ENCODE assay signal across 2 cellular contexts in the genomic region with DNA sequence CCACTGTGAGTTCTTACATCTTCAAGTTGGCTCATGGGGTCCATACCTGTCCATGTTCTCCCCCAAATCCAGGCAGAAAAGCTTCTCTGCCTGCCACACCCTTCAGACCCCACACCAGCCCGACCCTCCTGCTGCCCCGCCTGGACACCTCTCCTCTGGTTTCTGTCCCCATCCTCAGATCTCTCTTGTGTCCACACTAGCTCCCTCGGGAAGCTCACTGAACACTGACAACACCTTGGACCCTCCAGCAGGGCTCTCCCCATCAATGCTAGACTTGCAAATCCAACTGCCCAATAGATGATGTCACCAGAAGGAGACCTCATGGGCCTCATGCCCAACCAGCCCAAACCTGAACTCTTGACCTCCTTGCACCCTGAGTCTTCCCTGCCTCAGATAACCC.
TF ChIP-seq lines count a peak whose summit lies in the region.

No MANE protein-coding gene starts in this region.

TF ChIP-seq in SK-N-SH, 30 proteins besides CTCF, POLR2A, EP300 and RAD21:
- TF ChIP-seq EZH2phosphoT487 (IDR thresholded peaks at IDR 0.05; ENCODE audit: borderline replicate concordance, low read depth): no peak
- no peak for TF ChIP-seq TCF12 (IDR thresholded peaks at IDR 0.05)
- TF ChIP-seq, protein P1, sequence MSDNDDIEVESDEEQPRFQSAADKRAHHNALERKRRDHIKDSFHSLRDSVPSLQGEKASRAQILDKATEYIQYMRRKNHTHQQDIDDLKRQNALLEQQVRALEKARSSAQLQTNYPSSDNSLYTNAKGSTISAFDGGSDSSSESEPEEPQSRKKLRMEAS (IDR thresholded peaks at IDR 0.05; ENCODE audit: low read depth): no peak
- TF ChIP-seq MXI1 (IDR thresholded peaks at IDR 0.05; ENCODE audit: low read depth, low read length): no peak
- TF ChIP-seq SIN3A (IDR thresholded peaks at IDR 0.05; ENCODE audit: borderline replicate concordance, low read depth, low read length): no peak
- no peak for TF ChIP-seq RFX5 (IDR thresholded peaks at IDR 0.05; ENCODE audit: low read length)
- TF ChIP-seq TAF1 (IDR thresholded peaks at IDR 0.05; ENCODE audit: borderline replicate concordance, low read depth, low read length): no peak
- no peak for TF ChIP-seq FOXM1 (IDR thresholded peaks at IDR 0.05; ENCODE audit: low read depth)
- TF ChIP-seq JUND (IDR thresholded peaks at IDR 0.05): no peak
- TF ChIP-seq, protein P2, sequence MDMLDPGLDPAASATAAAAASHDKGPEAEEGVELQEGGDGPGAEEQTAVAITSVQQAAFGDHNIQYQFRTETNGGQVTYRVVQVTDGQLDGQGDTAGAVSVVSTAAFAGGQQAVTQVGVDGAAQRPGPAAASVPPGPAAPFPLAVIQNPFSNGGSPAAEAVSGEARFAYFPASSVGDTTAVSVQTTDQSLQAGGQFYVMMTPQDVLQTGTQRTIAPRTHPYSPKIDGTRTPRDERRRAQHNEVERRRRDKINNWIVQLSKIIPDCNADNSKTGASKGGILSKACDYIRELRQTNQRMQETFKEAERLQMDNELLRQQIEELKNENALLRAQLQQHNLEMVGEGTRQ (IDR thresholded peaks at IDR 0.05; ENCODE audit: borderline replicate concordance, low read depth, low read length): no peak
- TF ChIP-seq, protein P3, sequence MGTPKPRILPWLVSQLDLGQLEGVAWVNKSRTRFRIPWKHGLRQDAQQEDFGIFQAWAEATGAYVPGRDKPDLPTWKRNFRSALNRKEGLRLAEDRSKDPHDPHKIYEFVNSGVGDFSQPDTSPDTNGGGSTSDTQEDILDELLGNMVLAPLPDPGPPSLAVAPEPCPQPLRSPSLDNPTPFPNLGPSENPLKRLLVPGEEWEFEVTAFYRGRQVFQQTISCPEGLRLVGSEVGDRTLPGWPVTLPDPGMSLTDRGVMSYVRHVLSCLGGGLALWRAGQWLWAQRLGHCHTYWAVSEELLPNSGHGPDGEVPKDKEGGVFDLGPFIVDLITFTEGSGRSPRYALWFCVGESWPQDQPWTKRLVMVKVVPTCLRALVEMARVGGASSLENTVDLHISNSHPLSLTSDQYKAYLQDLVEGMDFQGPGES (IDR thresholded peaks at IDR 0.05; ENCODE audit: low read depth, low read length): no peak
- TF ChIP-seq NRF1 (IDR thresholded peaks at IDR 0.05; ENCODE audit: low read depth, low read length): no peak
- TF ChIP-seq, protein P4, sequence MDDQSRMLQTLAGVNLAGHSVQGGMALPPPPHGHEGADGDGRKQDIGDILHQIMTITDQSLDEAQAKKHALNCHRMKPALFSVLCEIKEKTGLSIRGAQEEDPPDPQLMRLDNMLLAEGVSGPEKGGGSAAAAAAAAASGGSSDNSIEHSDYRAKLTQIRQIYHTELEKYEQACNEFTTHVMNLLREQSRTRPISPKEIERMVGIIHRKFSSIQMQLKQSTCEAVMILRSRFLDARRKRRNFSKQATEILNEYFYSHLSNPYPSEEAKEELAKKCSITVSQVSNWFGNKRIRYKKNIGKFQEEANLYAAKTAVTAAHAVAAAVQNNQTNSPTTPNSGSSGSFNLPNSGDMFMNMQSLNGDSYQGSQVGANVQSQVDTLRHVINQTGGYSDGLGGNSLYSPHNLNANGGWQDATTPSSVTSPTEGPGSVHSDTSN (IDR thresholded peaks at IDR 0.05): no peak

TF ChIP-seq in SK-N-SH treated with all-trans-retinoic acid at 6 μM for 48 hours, 23 proteins besides CTCF, POLR2A, EP300 and RAD21:
- TF ChIP-seq TCF4 (CRISPR knock-in tag; IDR thresholded peaks at IDR 0.05; ENCODE audit: borderline replicate concordance): no peak
- TF ChIP-seq ZFP30 (CRISPR knock-in tag; IDR thresholded peaks at IDR 0.05): no peak
- no peak for TF ChIP-seq ZNF565 (CRISPR knock-in tag; conservative IDR thresholded peaks at IDR 0.05; ENCODE audit: low read depth)
- TF ChIP-seq, protein P5, sequence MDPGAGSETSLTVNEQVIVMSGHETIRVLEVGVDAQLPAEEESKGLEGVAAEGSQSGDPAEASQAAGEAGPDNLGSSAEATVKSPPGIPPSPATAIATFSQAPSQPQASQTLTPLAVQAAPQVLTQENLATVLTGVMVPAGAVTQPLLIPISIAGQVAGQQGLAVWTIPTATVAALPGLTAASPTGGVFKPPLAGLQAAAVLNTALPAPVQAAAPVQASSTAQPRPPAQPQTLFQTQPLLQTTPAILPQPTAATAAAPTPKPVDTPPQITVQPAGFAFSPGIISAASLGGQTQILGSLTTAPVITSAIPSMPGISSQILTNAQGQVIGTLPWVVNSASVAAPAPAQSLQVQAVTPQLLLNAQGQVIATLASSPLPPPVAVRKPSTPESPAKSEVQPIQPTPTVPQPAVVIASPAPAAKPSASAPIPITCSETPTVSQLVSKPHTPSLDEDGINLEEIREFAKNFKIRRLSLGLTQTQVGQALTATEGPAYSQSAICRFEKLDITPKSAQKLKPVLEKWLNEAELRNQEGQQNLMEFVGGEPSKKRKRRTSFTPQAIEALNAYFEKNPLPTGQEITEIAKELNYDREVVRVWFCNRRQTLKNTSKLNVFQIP (CRISPR knock-in tag; IDR thresholded peaks at IDR 0.05; ENCODE audit: borderline replicate concordance, low read depth): no peak
- no peak for TF ChIP-seq ISL1 (CRISPR knock-in tag; IDR thresholded peaks at IDR 0.05)
- no peak for TF ChIP-seq ARNTL (CRISPR knock-in tag; IDR thresholded peaks at IDR 0.05; ENCODE audit: borderline replicate concordance, low read depth)
- TF ChIP-seq RARB (CRISPR knock-in tag; IDR thresholded peaks at IDR 0.05): no peak
- TF ChIP-seq ESRRG (CRISPR knock-in tag; IDR thresholded peaks at IDR 0.05): no peak
- TF ChIP-seq, protein P6, sequence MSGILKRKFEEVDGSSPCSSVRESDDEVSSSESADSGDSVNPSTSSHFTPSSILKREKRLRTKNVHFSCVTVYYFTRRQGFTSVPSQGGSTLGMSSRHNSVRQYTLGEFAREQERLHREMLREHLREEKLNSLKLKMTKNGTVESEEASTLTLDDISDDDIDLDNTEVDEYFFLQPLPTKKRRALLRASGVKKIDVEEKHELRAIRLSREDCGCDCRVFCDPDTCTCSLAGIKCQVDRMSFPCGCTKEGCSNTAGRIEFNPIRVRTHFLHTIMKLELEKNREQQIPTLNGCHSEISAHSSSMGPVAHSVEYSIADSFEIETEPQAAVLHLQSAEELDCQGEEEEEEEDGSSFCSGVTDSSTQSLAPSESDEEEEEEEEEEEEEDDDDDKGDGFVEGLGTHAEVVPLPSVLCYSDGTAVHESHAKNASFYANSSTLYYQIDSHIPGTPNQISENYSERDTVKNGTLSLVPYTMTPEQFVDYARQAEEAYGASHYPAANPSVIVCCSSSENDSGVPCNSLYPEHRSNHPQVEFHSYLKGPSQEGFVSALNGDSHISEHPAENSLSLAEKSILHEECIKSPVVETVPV (CRISPR knock-in tag; IDR thresholded peaks at IDR 0.05): no peak
- no peak for TF ChIP-seq OSR1 (CRISPR knock-in tag; IDR thresholded peaks at IDR 0.05)
- no peak for TF ChIP-seq ZNF70 (CRISPR knock-in tag; IDR thresholded peaks at IDR 0.05)
- no peak for TF ChIP-seq PPARA (CRISPR knock-in tag; IDR thresholded peaks at IDR 0.05; ENCODE audit: borderline replicate concordance)
- TF ChIP-seq, protein P7, sequence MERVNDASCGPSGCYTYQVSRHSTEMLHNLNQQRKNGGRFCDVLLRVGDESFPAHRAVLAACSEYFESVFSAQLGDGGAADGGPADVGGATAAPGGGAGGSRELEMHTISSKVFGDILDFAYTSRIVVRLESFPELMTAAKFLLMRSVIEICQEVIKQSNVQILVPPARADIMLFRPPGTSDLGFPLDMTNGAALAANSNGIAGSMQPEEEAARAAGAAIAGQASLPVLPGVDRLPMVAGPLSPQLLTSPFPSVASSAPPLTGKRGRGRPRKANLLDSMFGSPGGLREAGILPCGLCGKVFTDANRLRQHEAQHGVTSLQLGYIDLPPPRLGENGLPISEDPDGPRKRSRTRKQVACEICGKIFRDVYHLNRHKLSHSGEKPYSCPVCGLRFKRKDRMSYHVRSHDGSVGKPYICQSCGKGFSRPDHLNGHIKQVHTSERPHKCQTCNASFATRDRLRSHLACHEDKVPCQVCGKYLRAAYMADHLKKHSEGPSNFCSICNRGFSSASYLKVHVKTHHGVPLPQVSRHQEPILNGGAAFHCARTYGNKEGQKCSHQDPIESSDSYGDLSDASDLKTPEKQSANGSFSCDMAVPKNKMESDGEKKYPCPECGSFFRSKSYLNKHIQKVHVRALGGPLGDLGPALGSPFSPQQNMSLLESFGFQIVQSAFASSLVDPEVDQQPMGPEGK (CRISPR knock-in tag; IDR thresholded peaks at IDR 0.05; ENCODE audit: borderline replicate concordance): no peak
- TF ChIP-seq ZC3H10 (CRISPR knock-in tag; IDR thresholded peaks at IDR 0.05): no peak
- TF ChIP-seq, protein P8, sequence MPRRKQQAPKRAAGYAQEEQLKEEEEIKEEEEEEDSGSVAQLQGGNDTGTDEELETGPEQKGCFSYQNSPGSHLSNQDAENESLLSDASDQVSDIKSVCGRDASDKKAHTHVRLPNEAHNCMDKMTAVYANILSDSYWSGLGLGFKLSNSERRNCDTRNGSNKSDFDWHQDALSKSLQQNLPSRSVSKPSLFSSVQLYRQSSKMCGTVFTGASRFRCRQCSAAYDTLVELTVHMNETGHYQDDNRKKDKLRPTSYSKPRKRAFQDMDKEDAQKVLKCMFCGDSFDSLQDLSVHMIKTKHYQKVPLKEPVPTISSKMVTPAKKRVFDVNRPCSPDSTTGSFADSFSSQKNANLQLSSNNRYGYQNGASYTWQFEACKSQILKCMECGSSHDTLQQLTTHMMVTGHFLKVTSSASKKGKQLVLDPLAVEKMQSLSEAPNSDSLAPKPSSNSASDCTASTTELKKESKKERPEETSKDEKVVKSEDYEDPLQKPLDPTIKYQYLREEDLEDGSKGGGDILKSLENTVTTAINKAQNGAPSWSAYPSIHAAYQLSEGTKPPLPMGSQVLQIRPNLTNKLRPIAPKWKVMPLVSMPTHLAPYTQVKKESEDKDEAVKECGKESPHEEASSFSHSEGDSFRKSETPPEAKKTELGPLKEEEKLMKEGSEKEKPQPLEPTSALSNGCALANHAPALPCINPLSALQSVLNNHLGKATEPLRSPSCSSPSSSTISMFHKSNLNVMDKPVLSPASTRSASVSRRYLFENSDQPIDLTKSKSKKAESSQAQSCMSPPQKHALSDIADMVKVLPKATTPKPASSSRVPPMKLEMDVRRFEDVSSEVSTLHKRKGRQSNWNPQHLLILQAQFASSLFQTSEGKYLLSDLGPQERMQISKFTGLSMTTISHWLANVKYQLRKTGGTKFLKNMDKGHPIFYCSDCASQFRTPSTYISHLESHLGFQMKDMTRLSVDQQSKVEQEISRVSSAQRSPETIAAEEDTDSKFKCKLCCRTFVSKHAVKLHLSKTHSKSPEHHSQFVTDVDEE (CRISPR knock-in tag; IDR thresholded peaks at IDR 0.05): no peak
- no peak for TF ChIP-seq GLIS3 (CRISPR knock-in tag; IDR thresholded peaks at IDR 0.05)
- no peak for TF ChIP-seq ZFP3 (CRISPR knock-in tag; IDR thresholded peaks at IDR 0.05)
- TF ChIP-seq BACH2 (CRISPR knock-in tag; IDR thresholded peaks at IDR 0.05; ENCODE audit: borderline replicate concordance): no peak
- no peak for TF ChIP-seq TOX (CRISPR knock-in tag; IDR thresholded peaks at IDR 0.05; ENCODE audit: borderline replicate concordance)
- TF ChIP-seq ZNF8 (CRISPR knock-in tag; IDR thresholded peaks at IDR 0.05): no peak
